In genomic region chr16:63890723-63891122, GRCh38 we compare ENCODE assay signal across 9 cellular contexts.
"Had no signal": no experiment of that assay in that cellular context is flagged by ENCODE, and none has a peak within 500 bp of the region (broad histone marks: within the 10 kb centered on the region; RNA-seq: fewer than 3 reads in every experiment).

No MANE protein-coding gene starts in this region.

- H3K9me3 ChIP-seq: HAP-1 had no signal

- H3K27ac ChIP-seq: GM23248, HL-60, KMS-11 had no signal

- H3K4me1 ChIP-seq: HAP-1 had no signal

- H2AFZ ChIP-seq: GM23248 had no signal

- H3K4me2 ChIP-seq: KMS-11 had no signal

- H3K4me3 ChIP-seq: GM23248, HAP-1 had no signal

- H3K36me3 ChIP-seq: HAP-1 had no signal

- H3K9ac ChIP-seq: GM23248, KMS-11 had no signal

- ATAC-seq: HCT116 had no signal

- DNase-seq: GOT3, H7, HFFc6, KBM-7 had no signal
